Comparison of ENCODE assay signal across 8 cellular contexts in genomic region chr12:68745376-68745903, GRCh38.
DNase-seq lines count a peak whose midpoint lies in the region; FAIRE-seq and TF ChIP-seq lines count a peak whose summit lies in the region.

No MANE protein-coding gene starts in this region.

- FAIRE-seq in urothelium cell line (lab: Jason Lieb, UNC): no peak

- H3K36me3 ChIP-seq in HAP-1 (replicated peaks) (peaks cover 6% of the 10 kb centered on the region), WERI-Rb-1 (peaks cover 24% of the 10 kb centered on the region), iPS-15b (ENCODE audit: control insufficient read depth, insufficient read depth, low read length) (peaks cover 5% of the 10 kb centered on the region), subcutaneous abdominal adipose tissue (ENCODE audit: control insufficient read depth in 5 of 5, insufficient read depth in 5 of 5, low read length in 5 of 5) (peaks cover 6 to 10% (median 10%) of the 10 kb centered on the region in 5 donors)

- no peaks in the 10 kb centered on the region for H3K27me3 ChIP-seq in HAP-1 (ENCODE audit: low read depth)
- no peaks in the 10 kb centered on the region for H3K27me3 ChIP-seq in WERI-Rb-1 (ENCODE audit: insufficient read depth, low read depth, severe bottlenecking)
- H3K27me3 ChIP-seq in iPS-15b (ENCODE audit: control insufficient read depth, insufficient read depth, low read length): no peaks in the 10 kb centered on the region
- H3K27me3 ChIP-seq in subcutaneous abdominal adipose tissue (ENCODE audit: control insufficient read depth in 5 of 5, insufficient read depth in 4 of 5, low read length in 5 of 5): peaks cover 0 to 3% (median 0%) of the 10 kb centered on the region in 5 donors

- no peak for DNase-seq in AG09309 (ENCODE audit: low read depth)
- DNase-seq in HAP-1 (ENCODE audit: low spot score in 2 of 2): no peak
- no peak for DNase-seq in WERI-Rb-1
- no peak for DNase-seq in NCI-H1436 (lab: John Stamatoyannopoulos, UW)
- no peak for DNase-seq in AG08396 (ENCODE audit: low spot score)
- no peak for DNase-seq in urothelium cell line (ENCODE audit: low spot score)

- in situ Hi-C loops in HAP-1 (cut with MboI; ENCODE audit: low sequenced_read_pairs): no loop called here

- H3K9me3 ChIP-seq in HAP-1 (no peaks in the 10 kb centered on the region), WERI-Rb-1 (ENCODE audit: severe bottlenecking) (no peaks in the 10 kb centered on the region), iPS-15b (ENCODE audit: control insufficient read depth, insufficient read depth, low read length) (no peaks in the 10 kb centered on the region), subcutaneous abdominal adipose tissue (ENCODE audit: control insufficient read depth in 5 of 5, low read length in 5 of 5) (no peaks in the 10 kb centered on the region)

- H3K4me1 ChIP-seq in HAP-1: peaks cover 13% of the 10 kb centered on the region
- H3K4me1 ChIP-seq in iPS-15b (ENCODE audit: control insufficient read depth, insufficient read depth, low read length): peaks cover 9% of the 10 kb centered on the region
- peaks cover 3 to 25% (median 22%) of the 10 kb centered on the region in 5 donors for H3K4me1 ChIP-seq in subcutaneous abdominal adipose tissue (ENCODE audit: control insufficient read depth in 5 of 5, insufficient read depth in 5 of 5, low read length in 5 of 5)

- peak overlapping the region; percentile 72 for H3K27ac ChIP-seq in WERI-Rb-1
- H3K27ac ChIP-seq in subcutaneous abdominal adipose tissue (ENCODE audit: low read depth, low read length): peak overlapping the region; percentile 80

- H3K9ac ChIP-seq in iPS-15b (ENCODE audit: low read depth, low read length) (peak overlapping the region; percentile 62), subcutaneous abdominal adipose tissue (ENCODE audit: low read length in 5 of 5) (peak overlapping the region; percentile 74 to 92 (median 78))

- H3K4me3 ChIP-seq in AG09309 (ENCODE audit: control insufficient read depth, low read depth, low read length) (peak overlapping the region; percentile 89), HAP-1 (peak overlapping the region; percentile 62), WERI-Rb-1 (ENCODE audit: low read depth, low read length) (peak overlapping the region; percentile 70), iPS-15b (ENCODE audit: low read depth, low read length) (peak overlapping the region; percentile 95), subcutaneous abdominal adipose tissue (ENCODE audit: low read depth in 1 of 5, low read length in 5 of 5) (peak overlapping the region; percentile 82 to 98 (median 95))

- TF ChIP-seq CTCF in AG09309 (IDR thresholded peaks at IDR 0.05; ENCODE audit: control insufficient read depth, insufficient read depth, low read depth, low read length, missing control alignments) (no peak), WERI-Rb-1 (IDR thresholded peaks at IDR 0.05; ENCODE audit: low read depth, low read length) (no peak)
